12 cellular contexts compared by ENCODE assay signal in genomic region chr3:12892840-12893189, GRCh38. TPM values are rescaled to one million over a fixed set of nuclear protein-coding genes. Genes with fewer than 3 reads are reported as not detected.
DNase-seq lines count a peak whose midpoint lies in the region; ATAC-seq and TF ChIP-seq lines count a peak whose summit lies in the region.
"Had no signal": no experiment of that assay in that cellular context is flagged by ENCODE, and none has a peak within 500 bp of the region (broad histone marks: within the 10 kb centered on the region; RNA-seq: fewer than 3 reads in every experiment).

No MANE protein-coding gene starts in this region.

- TF ChIP-seq CTCF in glutamatergic neuron (IDR thresholded peaks at IDR 0.05; ENCODE audit: partially characterized antibody, unreplicated experiment) = no peak

- H3K27me3 Mint-ChIP-seq in stimulated activated naive CD8-positive, alpha-beta T cell treated with anti-CD3 and anti-CD28 coated beads, Interleukin-15, amount 100 ng/mL, for 72 hours = peaks cover 23% of the 10 kb centered on the region
- peaks cover 31% of the 10 kb centered on the region for H3K27me3 Mint-ChIP-seq in glutamatergic neuron (ENCODE audit: unreplicated experiment)
- peaks cover 18% of the 10 kb centered on the region for H3K27me3 Mint-ChIP-seq in stimulated activated memory B cell treated with anti-CD40 and anti-IgM and Interleukin-4, amounts not matched to agents 10 μg/mL and 1 μg/mL and 100 μg/mL, for 72 hours

- H3K9me3 Mint-ChIP-seq in stimulated activated naive CD8-positive, alpha-beta T cell treated with anti-CD3 and anti-CD28 coated beads, Interleukin-15, amount 100 ng/mL, for 72 hours = no peaks in the 10 kb centered on the region
- H3K9me3 Mint-ChIP-seq in glutamatergic neuron (ENCODE audit: unreplicated experiment) = peaks cover 28% of the 10 kb centered on the region
- H3K9me3 Mint-ChIP-seq in stimulated activated memory B cell treated with anti-CD40 and anti-IgM and Interleukin-4, amounts not matched to agents 10 μg/mL and 1 μg/mL and 100 μg/mL, for 72 hours = no peaks in the 10 kb centered on the region
- H3K9me3 Mint-ChIP-seq: CD4-positive, CD25-positive, alpha-beta regulatory T cell; CD8-positive, alpha-beta T cell had no signal

- ATAC-seq in stimulated activated naive CD8-positive, alpha-beta T cell treated with anti-CD3 and anti-CD28 coated beads, Interleukin-15, amount 100 ng/mL, for 72 hours = peak; percentile 57
- no peak for ATAC-seq in stimulated activated naive CD8-positive, alpha-beta T cell treated with anti-CD3 and anti-CD28 coated beads, Interleukin-15, Interleukin-2, amounts not matched to agents 100 U/mL and 50 U/mL, for 24 hours
- ATAC-seq in stimulated activated memory B cell treated with anti-CD40 and anti-IgM and Interleukin-4, amounts not matched to agents 10 μg/mL and 1 μg/mL and 100 μg/mL, for 72 hours = peak; percentile 41

- H3K36me3 Mint-ChIP-seq in glutamatergic neuron (ENCODE audit: unreplicated experiment) = peaks cover 7% of the 10 kb centered on the region
- no peaks in the 10 kb centered on the region for H3K36me3 Mint-ChIP-seq in stimulated activated memory B cell treated with anti-CD40 and anti-IgM and Interleukin-4, amounts not matched to agents 10 μg/mL and 1 μg/mL and 100 μg/mL, for 72 hours
- H3K36me3 Mint-ChIP-seq: CD4-positive, CD25-positive, alpha-beta regulatory T cell had no signal

- DNase-seq in stimulated activated naive CD8-positive, alpha-beta T cell treated with anti-CD3 and anti-CD28 coated beads, Interleukin-15, amount 100 ng/mL, for 72 hours = no peak
- DNase-seq in stimulated activated naive CD8-positive, alpha-beta T cell treated with anti-CD3 and anti-CD28 coated beads, Interleukin-15, Interleukin-2, amounts not matched to agents 100 U/mL and 50 U/mL, for 24 hours = no peak
- DNase-seq in glutamatergic neuron (no peak), amygdala (lab: John Stamatoyannopoulos, UW) (no peak), NCI-H748 (lab: John Stamatoyannopoulos, UW; ENCODE audit: unreplicated experiment) (no peak)
- DNase-seq: Caco-2; CD4-positive, CD25-positive, alpha-beta regulatory T cell; CD8-positive, alpha-beta T cell; DMS153; DND-41; HCEC 1CT had no signal

- H3K27ac Mint-ChIP-seq in stimulated activated naive CD8-positive, alpha-beta T cell treated with anti-CD3 and anti-CD28 coated beads, Interleukin-15, amount 100 ng/mL, for 72 hours = no peak overlapping the region
- peak overlapping the region; percentile 34 for H3K27ac Mint-ChIP-seq in glutamatergic neuron (ENCODE audit: unreplicated experiment)
- H3K27ac Mint-ChIP-seq in stimulated activated memory B cell treated with anti-CD40 and anti-IgM and Interleukin-4, amounts not matched to agents 10 μg/mL and 1 μg/mL and 100 μg/mL, for 72 hours = no peak overlapping the region
- H3K27ac Mint-ChIP-seq: CD8-positive, alpha-beta T cell had no signal

- peaks cover 9% of the 10 kb centered on the region for H3K4me1 Mint-ChIP-seq in stimulated activated naive CD8-positive, alpha-beta T cell treated with anti-CD3 and anti-CD28 coated beads, Interleukin-15, amount 100 ng/mL, for 72 hours
- peaks cover 43% of the 10 kb centered on the region for H3K4me1 Mint-ChIP-seq in glutamatergic neuron (ENCODE audit: low read depth, unreplicated experiment)
- peaks cover 21% of the 10 kb centered on the region for H3K4me1 Mint-ChIP-seq in stimulated activated memory B cell treated with anti-CD40 and anti-IgM and Interleukin-4, amounts not matched to agents 10 μg/mL and 1 μg/mL and 100 μg/mL, for 72 hours

- H3K4me3 Mint-ChIP-seq in stimulated activated naive CD8-positive, alpha-beta T cell treated with anti-CD3 and anti-CD28 coated beads, Interleukin-15, amount 100 ng/mL, for 72 hours = no peak overlapping the region
- no peak overlapping the region for H3K4me3 Mint-ChIP-seq in glutamatergic neuron (ENCODE audit: unreplicated experiment)
- no peak overlapping the region for H3K4me3 Mint-ChIP-seq in stimulated activated memory B cell treated with anti-CD40 and anti-IgM and Interleukin-4, amounts not matched to agents 10 μg/mL and 1 μg/mL and 100 μg/mL, for 72 hours
- H3K4me3 Mint-ChIP-seq: CD4-positive, CD25-positive, alpha-beta regulatory T cell; CD8-positive, alpha-beta T cell had no signal

RNA-seq across cellular contexts. Expression of gene RPL32, which starts 51.5 kb away (rescaled TPM):
- total RNA-seq in glutamatergic neuron (ENCODE audit: unreplicated experiment) = 966 TPM
